In genomic region chr15:101008158-101009139, GRCh38 we compare ENCODE assay signal across 8 cellular contexts.
A peak's percentile ranks its signal among the peaks of the same experiment; 100 is the strongest.
DNase-seq lines count a peak whose midpoint lies in the region; ATAC-seq and TF ChIP-seq lines count a peak whose summit lies in the region.

No MANE protein-coding gene starts in this region.

- no peaks in the 10 kb centered on the region for H3K79me1 ChIP-seq in mesenchymal stem cell (replicated peaks; ENCODE audit: low read length, poor library complexity, severe bottlenecking)

- peak; percentile 99 for TF ChIP-seq CTCF in BE2C (IDR thresholded peaks at IDR 0.05; ENCODE audit: low read depth, low read length)
- peak; percentile 96 for TF ChIP-seq CTCF in activated CD8-positive, alpha-beta T cell treated with anti-CD3 and anti-CD28 coated beads for 36 hours (IDR thresholded peaks at IDR 0.05)

- peak overlapping the region; percentile 62 for H3K4me2 ChIP-seq in mesenchymal stem cell (ENCODE audit: low read length, poor library complexity, severe bottlenecking)

- ATAC-seq in HG03457 (IDR thresholded peaks at IDR 0.05; ENCODE audit: unreplicated experiment) = peak; percentile 74
- peak; percentile 99 for ATAC-seq in activated CD8-positive, alpha-beta T cell treated with anti-CD3 and anti-CD28 coated beads for 36 hours

- CTCF ChIA-PET in activated CD8-positive, alpha-beta T cell treated with anti-CD3 and anti-CD28 coated beads for 36 hours (lab: Charles Lee) = interaction anchor here (0.6 to 8.7 kb wide), 79 partner anchors 8 to 664 kb away, joined by 3 to 243 read pairs (median 5); partner anchors contain the start of genes CHSY1 and LRRK1

- peak overlapping the region; percentile 75 for H2AFZ ChIP-seq in mesenchymal stem cell (ENCODE audit: low read depth, low read length)

- H3K23ac ChIP-seq in mesenchymal stem cell (ENCODE audit: low read length in 2 of 2) = peak overlapping the region in 1 of 2 experiments; percentile 9

- peak overlapping the region; percentile 74 for H2BK15ac ChIP-seq in mesenchymal stem cell (ENCODE audit: low read depth, poor library complexity, severe bottlenecking)

- DNase-seq in BE2C (peak; percentile 87), GM19240 (ENCODE audit: insufficient read length, low spot score) (peak; percentile 81), NCI-H526 (lab: John Stamatoyannopoulos, UW) (peak; percentile 90 to 97), mesenchymal stem cell (peak; percentile 79)
- peak; percentile 91 for DNase-seq in activated CD8-positive, alpha-beta T cell treated with anti-CD3 and anti-CD28 coated beads for 36 hours
- DNase-seq in effector memory CD4-positive, alpha-beta T cell = peak; percentile 65 to 73 (median 67)
- DNase-seq in stimulated activated CD8-positive, alpha-beta memory T cell treated with anti-CD3 and anti-CD28 coated beads, Interleukin-12 subunit alpha, Interleukin-12 subunit beta, amount 100 ng/mL, for 1 hour (ENCODE audit: low read depth) = peak; percentile 80

- peak overlapping the region; percentile 92 for H4K8ac ChIP-seq in mesenchymal stem cell (ENCODE audit: low read length)

- H3K18ac ChIP-seq in mesenchymal stem cell (ENCODE audit: low read depth in 1 of 2, low read length in 2 of 2) = peak overlapping the region; percentile 63 to 89

- intact Hi-C loops in activated CD8-positive, alpha-beta T cell treated with anti-CD3 and anti-CD28 coated beads for 36 hours (cut with micrococcal nuclease) = loop anchor here (5.0 kb wide), 1 partner anchor 381 kb away; no protein-coding TSS in a partner anchor

- H3K4me3 ChIP-seq in BE2C (ENCODE audit: low read depth, low read length) (peak overlapping the region; percentile 86), mesenchymal stem cell (ENCODE audit: insufficient read depth in 1 of 2, low read depth in 1 of 2, low read length in 2 of 2) (peak overlapping the region; percentile 41 to 69)
- peak overlapping the region; percentile 70 for H3K4me3 ChIP-seq in effector memory CD4-positive, alpha-beta T cell (ENCODE audit: insufficient read depth, low read depth, low read length, poor library complexity, severe bottlenecking)

- no peak overlapping the region for H3K27ac ChIP-seq in effector memory CD4-positive, alpha-beta T cell (ENCODE audit: insufficient read depth, low read length, poor library complexity, severe bottlenecking)
- no peak overlapping the region for H3K27ac ChIP-seq in mesenchymal stem cell (ENCODE audit: low read length, poor library complexity, severe bottlenecking)

- peak overlapping the region in 1 of 2 experiments; percentile 54 for H3K4ac ChIP-seq in mesenchymal stem cell (ENCODE audit: low read depth in 1 of 2, low read length in 2 of 2)

- POLR2A ChIA-PET in activated CD8-positive, alpha-beta T cell treated with anti-CD3 and anti-CD28 coated beads for 36 hours (lab: Charles Lee) = interaction anchor here (1.2 kb wide), 1 partner anchor 85 kb away, joined by 3 read pairs; no protein-coding TSS in a partner anchor

- H3K9ac ChIP-seq in mesenchymal stem cell (ENCODE audit: low read length) = peak overlapping the region; percentile 72

- no peak overlapping the region for H2BK120ac ChIP-seq in mesenchymal stem cell (ENCODE audit: low read depth, low read length)

- no peak overlapping the region for H2BK5ac ChIP-seq in mesenchymal stem cell (ENCODE audit: low read depth, low read length, poor library complexity, severe bottlenecking)

- H3K4me1 Mint-ChIP-seq in activated CD8-positive, alpha-beta T cell treated with anti-CD3 and anti-CD28 coated beads for 36 hours (ENCODE audit: low read depth) = peaks cover 21% of the 10 kb centered on the region

- H3K27me3 Mint-ChIP-seq in activated CD8-positive, alpha-beta T cell treated with anti-CD3 and anti-CD28 coated beads for 36 hours = peaks cover 6% of the 10 kb centered on the region

- 31% methylated on average over 48 of the region's 48 CpGs for WGBS in mesenchymal stem cell

- H3K9me3 Mint-ChIP-seq in activated CD8-positive, alpha-beta T cell treated with anti-CD3 and anti-CD28 coated beads for 36 hours = no peaks in the 10 kb centered on the region

- H3K36me3 ChIP-seq in BE2C (no peaks in the 10 kb centered on the region), mesenchymal stem cell (ENCODE audit: control insufficient read depth in 1 of 2, insufficient read depth in 2 of 2, low read depth in 1 of 2, low read length in 2 of 2) (peaks cover 0 to 43% of the 10 kb centered on the region in 2 experiments)
- H3K36me3 ChIP-seq in effector memory CD4-positive, alpha-beta T cell (ENCODE audit: control insufficient read depth, insufficient read depth, low read length) = no peaks in the 10 kb centered on the region

- H3K36me3 Mint-ChIP-seq in activated CD8-positive, alpha-beta T cell treated with anti-CD3 and anti-CD28 coated beads for 36 hours (ENCODE audit: low read depth) = no peaks in the 10 kb centered on the region

- peak overlapping the region; percentile 87 for H3K4me3 Mint-ChIP-seq in activated CD8-positive, alpha-beta T cell treated with anti-CD3 and anti-CD28 coated beads for 36 hours

- H3K27ac Mint-ChIP-seq in activated CD8-positive, alpha-beta T cell treated with anti-CD3 and anti-CD28 coated beads for 36 hours = no peak overlapping the region

- no peaks in the 10 kb centered on the region for H3K27me3 ChIP-seq in BE2C
- H3K27me3 ChIP-seq in effector memory CD4-positive, alpha-beta T cell (replicated peaks; ENCODE audit: control insufficient read depth, insufficient read depth, low read length, poor library complexity, severe bottlenecking) = no peaks in the 10 kb centered on the region
- no peaks in the 10 kb centered on the region for H3K27me3 ChIP-seq in mesenchymal stem cell (ENCODE audit: control insufficient read depth in 1 of 2, insufficient read depth in 1 of 2, low read length in 2 of 2)

- H3K9me3 ChIP-seq in BE2C (no peaks in the 10 kb centered on the region), mesenchymal stem cell (ENCODE audit: control insufficient read depth, low read length) (peaks cover 12% of the 10 kb centered on the region)
- no peaks in the 10 kb centered on the region for H3K9me3 ChIP-seq in effector memory CD4-positive, alpha-beta T cell (ENCODE audit: control insufficient read depth, low read length)

- H2AK5ac ChIP-seq in mesenchymal stem cell (ENCODE audit: low read length, severe bottlenecking) = no peak overlapping the region

- peak overlapping the region in 1 of 2 experiments; percentile 61 for H3K14ac ChIP-seq in mesenchymal stem cell (ENCODE audit: low read length in 2 of 2)

- no peaks in the 10 kb centered on the region for H3K4me1 ChIP-seq in BE2C
- H3K4me1 ChIP-seq in effector memory CD4-positive, alpha-beta T cell (ENCODE audit: control insufficient read depth, insufficient read depth, low read length, poor library complexity, severe bottlenecking) = no peaks in the 10 kb centered on the region
- H3K4me1 ChIP-seq in mesenchymal stem cell (ENCODE audit: control insufficient read depth, insufficient read depth, low read depth, low read length) = peaks cover 9% of the 10 kb centered on the region

- peak overlapping the region; percentile 29 to 61 for H2BK12ac ChIP-seq in mesenchymal stem cell (ENCODE audit: low read length in 2 of 2)

- H4K91ac ChIP-seq in mesenchymal stem cell (ENCODE audit: low read length) = peak overlapping the region; percentile 82
